21 cellular contexts compared by ENCODE assay signal in the genomic region with DNA sequence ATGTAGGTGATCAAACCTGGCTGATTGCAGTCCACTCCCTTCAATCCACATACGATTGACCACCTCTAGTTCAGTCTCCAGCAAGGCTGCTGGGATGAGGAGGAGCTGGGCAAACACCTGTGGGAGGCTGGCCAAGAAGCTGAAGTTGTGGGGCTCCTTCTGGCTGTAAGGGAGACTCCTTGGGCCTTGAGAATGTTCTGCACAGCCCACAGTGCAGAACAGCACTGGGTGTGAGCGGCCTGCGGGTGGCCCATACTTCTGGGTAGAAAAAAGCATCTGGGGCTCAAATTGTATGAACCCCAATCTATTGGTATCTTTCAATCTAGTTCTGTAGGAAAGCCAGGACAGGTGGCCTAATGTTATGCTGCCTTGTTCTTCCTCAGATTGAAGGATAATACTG.
"Had no signal": no experiment of that assay in that cellular context is flagged by ENCODE, and none has a peak within 500 bp of the region (broad histone marks: within the 10 kb centered on the region; RNA-seq: fewer than 3 reads in every experiment).

No MANE protein-coding gene starts in this region.

- H3K27me3 ChIP-seq: MG63 had no signal

- H3K27ac ChIP-seq: RWPE1 had no signal

- H3K4me3 ChIP-seq: MG63 had no signal

- H3K9me3 ChIP-seq: MG63 had no signal

- ATAC-seq: HepG2, Panc1, PC-3, SK-N-SH treated with all-trans-retinoic acid at 6 μM for 48 hours had no signal

- DNase-seq: IMR-90, Karpas-422, KG1, MG63, NCI-H1092, NCI-H1105 treated with DMSO at 0.1 percent for 48 hours, NCI-H1436, NCI-H187, NCI-H2029, NCI-H2171 treated with DMSO at 0.1 percent for 48 hours, NCI-H345, NCI-H446 treated with DMSO at 0.1 percent for 48 hours, NCI-H510A treated with DMSO at 0.1 percent for 48 hours, NCI-H526, PC-3, SHP77, T-helper 1 cell had no signal

- H3K36me3 ChIP-seq: MG63 had no signal
